18 cellular contexts compared by ENCODE assay signal in genomic region chr10:69459893-69460575, GRCh38. TPM values are rescaled to one million over a fixed set of nuclear protein-coding genes. Genes with fewer than 3 reads are reported as not detected.
DNase-seq lines count a peak whose midpoint lies in the region; ATAC-seq and TF ChIP-seq lines count a peak whose summit lies in the region.
"Had no signal": no experiment of that assay in that cellular context is flagged by ENCODE, and none has a peak within 500 bp of the region (broad histone marks: within the 10 kb centered on the region; RNA-seq: fewer than 3 reads in every experiment).

No MANE protein-coding gene starts in this region.

- BruUV-seq in PC-3 (replicated peaks; lab: Mats Ljungman, UMichigan): no TSS peak

- peaks cover 94% of the 10 kb centered on the region for H3K79me2 ChIP-seq in PC-3 (ENCODE audit: low read length)

- H3F3A ChIP-seq in PC-3 (ENCODE audit: low read length, unreplicated experiment): peaks cover 15% of the 10 kb centered on the region

- H3K9ac ChIP-seq in PC-3 (ENCODE audit: low read length) (no peak overlapping the region), colonic mucosa (ENCODE audit: low read depth in 2 of 2, low read length in 2 of 2) (peak overlapping the region in 1 of 2 donors; percentile 54)

- no peak for ATAC-seq in PC-3
- ATAC-seq in HG03342 (IDR thresholded peaks at IDR 0.05; ENCODE audit: unreplicated experiment): no peak
- ATAC-seq in HG03108 (IDR thresholded peaks at IDR 0.05; ENCODE audit: unreplicated experiment): no peak
- ATAC-seq: activated CD4-positive, CD25-positive, alpha-beta regulatory T cell treated with anti-CD3 and anti-CD28 coated beads, Interleukin-2, amount 50 U/mL, for 24 hours; naive thymus-derived CD8-positive, alpha-beta T cell had no signal

- TF ChIP-seq CTCF in PC-3 (conservative IDR thresholded peaks at IDR 0.05; ENCODE audit: low read depth, low read length) (no peak), colonic mucosa (IDR thresholded peaks at IDR 0.05) (no peak), neural crest cell (conservative IDR thresholded peaks at IDR 0.05) (no peak), thyroid gland (IDR thresholded peaks at IDR 0.05) (no peak)

- peak overlapping the region; percentile 77 for H3K27ac ChIP-seq in PC-3 (ENCODE audit: low read length)
- peak overlapping the region; percentile 90 for H3K27ac ChIP-seq in colonic mucosa
- H3K27ac ChIP-seq in thyroid gland: peak overlapping the region in 2 of 3 donors; percentile 2 to 65

- CTCF ChIA-PET in PC-3 (lab: Charles Lee): no interaction called here

- POLR2A ChIA-PET in PC-3 (lab: Charles Lee; ENCODE audit: unreplicated experiment): no interaction called here

- H3K4me1 ChIP-seq in PC-3 (ENCODE audit: insufficient read depth, low read length) (peaks cover 66% of the 10 kb centered on the region), colonic mucosa (peaks cover 23% of the 10 kb centered on the region), thyroid gland (peaks cover 24 to 33% of the 10 kb centered on the region in 2 donors)

- H3K9me3 Mint-ChIP-seq in neural crest cell: no peaks in the 10 kb centered on the region
- H3K9me3 Mint-ChIP-seq: activated naive CD8-positive, alpha-beta T cell treated with anti-CD3 and anti-CD28 coated beads, Interleukin-2, amount 10 ng/mL, durations not matched to agents 7 days and 5 days; CD14-positive monocyte; HFFc6; naive thymus-derived CD8-positive, alpha-beta T cell; T-helper 1 cell treated with Interleukin-12 subunit alpha and Interleukin-12 subunit beta and Interleukin-4 antibody, amounts not matched to agents 30 μg/mL and 1 μg/mL, for 36 hours had no signal

- peak overlapping the region; percentile 70 for H3K27ac Mint-ChIP-seq in neural crest cell (ENCODE audit: unreplicated experiment)
- H3K27ac Mint-ChIP-seq: HFFc6 had no signal

- peaks cover 30% of the 10 kb centered on the region for H3K36me3 ChIP-seq in PC-3 (ENCODE audit: low read depth, low read length)
- no peaks in the 10 kb centered on the region for H3K36me3 ChIP-seq in colonic mucosa
- no peaks in the 10 kb centered on the region for H3K36me3 ChIP-seq in thyroid gland

- no peaks in the 10 kb centered on the region for H3K36me3 Mint-ChIP-seq in neural crest cell (ENCODE audit: low read depth)
- H3K36me3 Mint-ChIP-seq: activated naive CD8-positive, alpha-beta T cell treated with anti-CD3 and anti-CD28 coated beads, Interleukin-2, amount 10 ng/mL, durations not matched to agents 7 days and 5 days; CD14-positive monocyte; naive thymus-derived CD8-positive, alpha-beta T cell had no signal

- no peaks in the 10 kb centered on the region for H4K20me1 ChIP-seq in PC-3 (ENCODE audit: low read length)

- H3K27me3 ChIP-seq in PC-3 (ENCODE audit: low read length) (no peaks in the 10 kb centered on the region), colonic mucosa (no peaks in the 10 kb centered on the region), thyroid gland (no peaks in the 10 kb centered on the region)

- no peak overlapping the region for H3K4me3 Mint-ChIP-seq in neural crest cell
- H3K4me3 Mint-ChIP-seq: activated naive CD8-positive, alpha-beta T cell treated with anti-CD3 and anti-CD28 coated beads, Interleukin-2, amount 10 ng/mL, durations not matched to agents 7 days and 5 days; CD14-positive monocyte; HFFc6; naive thymus-derived CD8-positive, alpha-beta T cell; T-helper 1 cell treated with Interleukin-12 subunit alpha and Interleukin-12 subunit beta and Interleukin-4 antibody, amounts not matched to agents 30 μg/mL and 1 μg/mL, for 36 hours had no signal

- H3K4me3 ChIP-seq in PC-3 (ENCODE audit: low read length): no peak overlapping the region
- H3K4me3 ChIP-seq in colonic mucosa: no peak overlapping the region
- no peak overlapping the region for H3K4me3 ChIP-seq in thyroid gland (replicated peaks in 1 of 3)

- peaks cover 6% of the 10 kb centered on the region for H3K4me1 Mint-ChIP-seq in neural crest cell

- H3K9me3 ChIP-seq in PC-3 (ENCODE audit: low read length) (no peaks in the 10 kb centered on the region), colonic mucosa (no peaks in the 10 kb centered on the region), thyroid gland (no peaks in the 10 kb centered on the region)

- no peak overlapping the region for H3K4me2 ChIP-seq in PC-3 (ENCODE audit: low read length)

- 85 to 88% methylated on average over 8 to 12 of the region's 12 CpGs for WGBS in thyroid gland, 2 donors

- DNase-seq in PC-3 (no peak), colonic mucosa (no peak), neural crest cell (ENCODE audit: low read depth, low spot score) (no peak), thyroid gland (peak in 1 of 2 donors; percentile 13), NCI-H146 treated with DMSO at 0.1 percent for 48 hours (lab: John Stamatoyannopoulos, UW; ENCODE audit: unreplicated experiment) (no peak)
- DNase-seq: activated naive CD8-positive, alpha-beta T cell treated with anti-CD3 and anti-CD28 coated beads, Interleukin-2, amount 10 ng/mL, durations not matched to agents 7 days and 5 days; cerebellar nuclear complex; EL; HFFc6; naive thymus-derived CD8-positive, alpha-beta T cell; NCI-H1930; NCI-H774; stimulated activated CD4-positive, alpha-beta T cell treated with anti-CD3 and anti-CD28 coated beads, Interleukin-4, amount 100 ng/mL, for 1 hour had no signal

- no peaks in the 10 kb centered on the region for H3K27me3 Mint-ChIP-seq in neural crest cell (ENCODE audit: low read depth)

- H2AFZ ChIP-seq in PC-3 (ENCODE audit: low read length): no peak overlapping the region

- intact Hi-C loops in PC-3 (cut with micrococcal nuclease) (no loop called here), colonic mucosa (cut with DNase I) (no loop called here), thyroid gland (cut with DNase I) (no loop called here)

- TF ChIP-seq POLR2A in thyroid gland (IDR thresholded peaks at IDR 0.05): no peak

- H3K9me2 ChIP-seq in PC-3 (replicated peaks; ENCODE audit: low read length): no peaks in the 10 kb centered on the region

RNA-seq across cellular contexts. Expression of gene TSPAN15, which starts 8.8 kb away (rescaled TPM):
- total RNA-seq in PC-3 (2014; rRNA removed): 186 and 212 TPM in 2 replicates
- total RNA-seq in colonic mucosa: 100 to 1,000 TPM; 129 TPM
- 11.5 and 12.3 TPM in 2 replicates for total RNA-seq in neural crest cell
- total RNA-seq in thyroid gland: 10 to 100 TPM in 3 of 4 donors, 1 to 10 TPM in 1; 9.0 to 23.1 (median 17.2) TPM

RNA-seq across cellular contexts. Expression of gene TACR2, which starts 43.3 kb away (rescaled TPM):
- total RNA-seq in PC-3 (2014; rRNA removed) (0.40 TPM in 1 of 2 replicates, not detected in the other), colonic mucosa (10 to 100 TPM in 1 of 2 donors, under 1 TPM in 1; 0.22 to 18.8 TPM), neural crest cell (not detected in 2 replicates), thyroid gland (not detected)
- total RNA-seq: activated naive CD8-positive, alpha-beta T cell treated with anti-CD3 and anti-CD28 coated beads, Interleukin-2, amount 10 ng/mL, durations not matched to agents 7 days and 5 days; HFFc6; naive thymus-derived CD8-positive, alpha-beta T cell had no signal

Comparison
In these comparisons a context has a peak if more than half of its experiments do, and no peak if none do; other contexts are left out.
1. H3K27ac ChIP-seq: peak in every context shown above with its lines; median percentile 90 in colonic mucosa; 77 in PC-3; 34 in thyroid gland.